8 cellular contexts compared by ENCODE assay signal in the genomic region with DNA sequence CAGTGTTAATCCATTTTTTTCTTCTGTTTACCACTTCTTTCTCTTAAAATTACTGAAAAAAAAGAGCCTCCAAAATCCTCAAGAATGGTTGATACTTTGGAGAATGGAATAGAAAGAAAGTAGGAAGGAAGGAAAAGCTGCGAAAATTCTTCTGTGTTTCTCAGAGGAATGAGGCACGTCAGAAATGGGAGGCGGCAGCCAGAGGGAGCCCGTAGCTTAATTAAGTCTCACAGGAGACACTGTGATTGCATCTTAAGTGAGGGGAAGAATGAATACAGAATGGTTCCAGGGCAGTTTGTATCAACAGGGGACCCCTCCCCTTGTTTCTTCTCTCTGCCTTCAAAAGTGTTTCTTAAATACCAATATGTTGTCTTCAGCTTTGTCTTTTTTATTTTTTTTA.
DNase-seq lines count a peak whose midpoint lies in the region; ATAC-seq and TF ChIP-seq lines count a peak whose summit lies in the region.

No MANE protein-coding gene starts in this region.

- no peaks in the 10 kb centered on the region for H3K9me3 Mint-ChIP-seq in natural killer cell treated with Interleukin-12 subunit alpha and Interleukin-12 subunit beta and Interleukin-15 and Interleukin-18, amount 100 ng/mL, for 72 hours

- H3K27ac ChIP-seq in right lobe of liver (no peak overlapping the region), esophagus muscularis mucosa (replicated peaks in 1 of 4) (no peak overlapping the region)

- TF ChIP-seq POLR2A in right lobe of liver (IDR thresholded peaks at IDR 0.05) (no peak), esophagus muscularis mucosa (IDR thresholded peaks at IDR 0.05; ENCODE audit: low read depth) (no peak)

- intact Hi-C loops in right lobe of liver (cut with DNase I) = no loop called here
- intact Hi-C loops in esophagus muscularis mucosa (cut with DNase I) = no loop called here

- no peak for TF ChIP-seq EP300 in esophagus muscularis mucosa (IDR thresholded peaks at IDR 0.05)

- H3K27ac Mint-ChIP-seq in natural killer cell treated with Interleukin-12 subunit alpha and Interleukin-12 subunit beta and Interleukin-15 and Interleukin-18, amount 100 ng/mL, for 72 hours = no peak overlapping the region

- no peaks in the 10 kb centered on the region for H3K27me3 ChIP-seq in right lobe of liver
- no peaks in the 10 kb centered on the region for H3K27me3 ChIP-seq in esophagus muscularis mucosa

- H3K4me3 ChIP-seq in WI38 (ENCODE audit: low read depth, low read length) (no peak overlapping the region), right lobe of liver (no peak overlapping the region), esophagus muscularis mucosa (no peak overlapping the region)

- peak; percentile 49 for TF ChIP-seq CTCF in WI38 (IDR thresholded peaks at IDR 0.05; ENCODE audit: low read depth, low read length)
- TF ChIP-seq CTCF in right lobe of liver (IDR thresholded peaks at IDR 0.05) = peak; percentile 49 to 69 (median 61)
- no peak for TF ChIP-seq CTCF in esophagus muscularis mucosa (IDR thresholded peaks at IDR 0.05)

- no peaks in the 10 kb centered on the region for H3K4me1 Mint-ChIP-seq in natural killer cell treated with Interleukin-12 subunit alpha and Interleukin-12 subunit beta and Interleukin-15 and Interleukin-18, amount 100 ng/mL, for 72 hours (ENCODE audit: low read depth in 2 of 2)

- no peaks in the 10 kb centered on the region for H3K36me3 Mint-ChIP-seq in natural killer cell treated with Interleukin-12 subunit alpha and Interleukin-12 subunit beta and Interleukin-15 and Interleukin-18, amount 100 ng/mL, for 72 hours

- H3K4me1 ChIP-seq in right lobe of liver = peaks cover 0 to 15% (median 0%) of the 10 kb centered on the region in 4 donors
- H3K4me1 ChIP-seq in esophagus muscularis mucosa = no peaks in the 10 kb centered on the region

- H3K9me3 ChIP-seq in right lobe of liver = no peaks in the 10 kb centered on the region
- no peaks in the 10 kb centered on the region for H3K9me3 ChIP-seq in esophagus muscularis mucosa

- 15% methylated on average over 4 of the region's 4 CpGs for WGBS in right lobe of liver (ENCODE audit: insufficient coverage, low coverage, low lambda C conversion rate, missing lambda C conversion rate)
- 33% methylated on average over 4 of the region's 4 CpGs for WGBS in esophagus muscularis mucosa

- H3K36me3 ChIP-seq in right lobe of liver (no peaks in the 10 kb centered on the region), esophagus muscularis mucosa (no peaks in the 10 kb centered on the region)

- no peaks in the 10 kb centered on the region for H3K27me3 Mint-ChIP-seq in natural killer cell treated with Interleukin-12 subunit alpha and Interleukin-12 subunit beta and Interleukin-15 and Interleukin-18, amount 100 ng/mL, for 72 hours

- H3K4me3 Mint-ChIP-seq in natural killer cell treated with Interleukin-12 subunit alpha and Interleukin-12 subunit beta and Interleukin-15 and Interleukin-18, amount 100 ng/mL, for 72 hours = no peak overlapping the region

- ATAC-seq in HG02981 (IDR thresholded peaks at IDR 0.05; ENCODE audit: unreplicated experiment) = peak; percentile 61
- peak; percentile 89 to 95 (median 90) for ATAC-seq in right lobe of liver
- no peak for ATAC-seq in natural killer cell treated with Interleukin-12 subunit alpha and Interleukin-12 subunit beta and Interleukin-15 and Interleukin-18, amount 100 ng/mL, for 72 hours
- ATAC-seq in GM18519 (IDR thresholded peaks at IDR 0.05; ENCODE audit: low FRiP score, unreplicated experiment) = no peak

- DNase-seq in ELR (ENCODE audit: low read depth) (peak; percentile 54), right lobe of liver (peak; percentile 46 to 59 (median 54)), dedifferentiated amniotic fluid mesenchymal stem cell (ENCODE audit: extremely low spot score) (no peak), esophagus muscularis mucosa (ENCODE audit: extremely low spot score) (no peak)
- no peak for DNase-seq in natural killer cell treated with Interleukin-12 subunit alpha and Interleukin-12 subunit beta and Interleukin-15 and Interleukin-18, amount 100 ng/mL, for 72 hours (ENCODE audit: low spot score)

Comparison
In these comparisons a context has a peak if more than half of its experiments do, and no peak if none do; other contexts are left out.
1. DNase-seq: peak in ELR (single experiment) and right lobe of liver (3 of 3); none in natural killer cell treated with Interleukin-12 subunit alpha and Interleukin-12 subunit beta and Interleukin-15 and Interleukin-18, amount 100 ng/mL, for 72 hours (single experiment), dedifferentiated amniotic fluid mesenchymal stem cell (single experiment) and esophagus muscularis mucosa (single experiment).
2. ATAC-seq: peak in HG02981 (single experiment) and right lobe of liver (4 of 4); none in natural killer cell treated with Interleukin-12 subunit alpha and Interleukin-12 subunit beta and Interleukin-15 and Interleukin-18, amount 100 ng/mL, for 72 hours (0 of 2) and GM18519 (single experiment).
3. CTCF ChIP-seq: peak in WI38 (single experiment) and right lobe of liver (4 of 4); none in esophagus muscularis mucosa (0 of 3).